ENCODE assay signal across 8 cellular contexts in genomic region chr21:15062566-15062965, GRCh38. TPM values are rescaled to one million over a fixed set of nuclear protein-coding genes. Genes with fewer than 3 reads are reported as not detected.
DNase-seq lines count a peak whose midpoint lies in the region; ATAC-seq and TF ChIP-seq lines count a peak whose summit lies in the region.

No MANE protein-coding gene starts in this region.

- CTCF ChIA-PET in HEK293 (lab: Yijun Ruan, JAX) = interaction anchor here (0.6 to 1.5 kb wide), 4 partner anchors 12 to 420 kb away, joined by 3 to 6 read pairs (median 3); no protein-coding TSS in a partner anchor

- ATAC-seq in activated naive CD8-positive, alpha-beta T cell treated with anti-CD3 and anti-CD28 coated beads, Interleukin-2, amount 10 ng/mL, durations not matched to agents 7 days and 5 days (ENCODE audit: low read depth) = no peak
- ATAC-seq in HG03378 (IDR thresholded peaks at IDR 0.05; ENCODE audit: unreplicated experiment) = no peak

- H3K27ac Mint-ChIP-seq in activated naive CD8-positive, alpha-beta T cell treated with anti-CD3 and anti-CD28 coated beads, Interleukin-2, amount 10 ng/mL, durations not matched to agents 7 days and 5 days = peak overlapping the region; percentile 86
- peak overlapping the region; percentile 86 for H3K27ac Mint-ChIP-seq in type B pancreatic cell

- TF ChIP-seq CTCF in HEK293 (tag by site-specific recombination; IDR thresholded peaks at IDR 0.05) = no peak
- no peak for TF ChIP-seq CTCF in kidney epithelial cell (IDR thresholded peaks at IDR 0.05; ENCODE audit: insufficient read depth, low read length, poor library complexity, severe bottlenecking)
- peak; percentile 43 for TF ChIP-seq CTCF in type B pancreatic cell (conservative IDR thresholded peaks at IDR 0.05)

- no peaks in the 10 kb centered on the region for H3K27me3 ChIP-seq in kidney epithelial cell (ENCODE audit: control insufficient read depth, insufficient read depth, low read length)

- peaks cover 41% of the 10 kb centered on the region for H3K4me1 ChIP-seq in HEK293 (ENCODE audit: control insufficient read depth, insufficient read depth, low read length)

- H3K4me3 ChIP-seq in HEK293 (ENCODE audit: low read depth, low read length) (peak overlapping the region; percentile 77), kidney epithelial cell (ENCODE audit: low read depth, low read length) (peak overlapping the region; percentile 91)

- no peaks in the 10 kb centered on the region for H3K36me3 ChIP-seq in HEK293 (ENCODE audit: control insufficient read depth in 2 of 2, insufficient read depth in 1 of 2, low read length in 2 of 2)
- H3K36me3 ChIP-seq in kidney epithelial cell (ENCODE audit: control insufficient read depth, insufficient read depth, low read length) = no peaks in the 10 kb centered on the region

- H3K9me3 ChIP-seq in HEK293 (ENCODE audit: control insufficient read depth, insufficient read depth, low read depth, low read length) = no peaks in the 10 kb centered on the region

- H3K9me3 Mint-ChIP-seq in activated naive CD8-positive, alpha-beta T cell treated with anti-CD3 and anti-CD28 coated beads, Interleukin-2, amount 10 ng/mL, durations not matched to agents 7 days and 5 days = no peaks in the 10 kb centered on the region
- no peaks in the 10 kb centered on the region for H3K9me3 Mint-ChIP-seq in type B pancreatic cell

- DNase-seq in A172 (ENCODE audit: low spot score) = peak; percentile 9
- DNase-seq in activated naive CD8-positive, alpha-beta T cell treated with anti-CD3 and anti-CD28 coated beads, Interleukin-2, amount 10 ng/mL, durations not matched to agents 7 days and 5 days = no peak
- DNase-seq in kidney epithelial cell (ENCODE audit: low read depth) = no peak
- no peak for DNase-seq in type B pancreatic cell (ENCODE audit: extremely low spot score, unreplicated experiment)
- DNase-seq in GM19240 (ENCODE audit: insufficient read length, low spot score) = no peak
- DNase-seq in dedifferentiated amniotic fluid mesenchymal stem cell (ENCODE audit: extremely low spot score) = no peak

- no peaks in the 10 kb centered on the region for H3K36me3 Mint-ChIP-seq in activated naive CD8-positive, alpha-beta T cell treated with anti-CD3 and anti-CD28 coated beads, Interleukin-2, amount 10 ng/mL, durations not matched to agents 7 days and 5 days
- H3K36me3 Mint-ChIP-seq in type B pancreatic cell = peaks cover 11% of the 10 kb centered on the region

- H3K27me3 Mint-ChIP-seq in activated naive CD8-positive, alpha-beta T cell treated with anti-CD3 and anti-CD28 coated beads, Interleukin-2, amount 10 ng/mL, durations not matched to agents 7 days and 5 days = no peaks in the 10 kb centered on the region
- no peaks in the 10 kb centered on the region for H3K27me3 Mint-ChIP-seq in type B pancreatic cell

- POLR2A ChIA-PET in HEK293 (lab: Yijun Ruan, JAX) = no interaction called here
- POLR2A ChIA-PET in activated naive CD8-positive, alpha-beta T cell treated with anti-CD3 and anti-CD28 coated beads, Interleukin-2, amount 10 ng/mL, durations not matched to agents 7 days and 5 days (lab: Charles Lee) = no interaction called here

- peaks cover 53% of the 10 kb centered on the region for H3K4me1 Mint-ChIP-seq in activated naive CD8-positive, alpha-beta T cell treated with anti-CD3 and anti-CD28 coated beads, Interleukin-2, amount 10 ng/mL, durations not matched to agents 7 days and 5 days
- H3K4me1 Mint-ChIP-seq in type B pancreatic cell (ENCODE audit: unreplicated experiment) = peaks cover 48% of the 10 kb centered on the region

- no peak overlapping the region for H3K27ac ChIP-seq in HEK293 (ENCODE audit: extremely low read depth, low read depth, low read length)

- H3K4me3 Mint-ChIP-seq in activated naive CD8-positive, alpha-beta T cell treated with anti-CD3 and anti-CD28 coated beads, Interleukin-2, amount 10 ng/mL, durations not matched to agents 7 days and 5 days = peak overlapping the region; percentile 87
- H3K4me3 Mint-ChIP-seq in type B pancreatic cell = peak overlapping the region; percentile 95

TF ChIP-seq in HEK293, 187 proteins besides CTCF, POLR2A, EP300 and RAD21:
- no peak for TF ChIP-seq ATF2 (tag by site-specific recombination; IDR thresholded peaks at IDR 0.05; ENCODE audit: low read depth)
- no peak for TF ChIP-seq ZNF514 (tag by site-specific recombination; IDR thresholded peaks at IDR 0.05)
- no peak for TF ChIP-seq ZBTB17 (tag by site-specific recombination; IDR thresholded peaks at IDR 0.05)
- TF ChIP-seq ZSCAN16 (tag by site-specific recombination; IDR thresholded peaks at IDR 0.05) = no peak
- no peak for TF ChIP-seq MYNN (tag by site-specific recombination; IDR thresholded peaks at IDR 0.05; ENCODE audit: borderline replicate concordance)
- TF ChIP-seq ZNF23 (tag by site-specific recombination; IDR thresholded peaks at IDR 0.05; ENCODE audit: borderline replicate concordance) = no peak
- no peak for TF ChIP-seq ZNF776 (tag by site-specific recombination; IDR thresholded peaks at IDR 0.05; ENCODE audit: borderline replicate concordance)
- TF ChIP-seq ZNF518A (tag by site-specific recombination; conservative IDR thresholded peaks at IDR 0.05; ENCODE audit: low read depth) = no peak
- TF ChIP-seq SP3 (tag by site-specific recombination; IDR thresholded peaks at IDR 0.05) = no peak
- no peak for TF ChIP-seq ZNF571 (tag by site-specific recombination; IDR thresholded peaks at IDR 0.05)
- no peak for TF ChIP-seq SP2 (tag by site-specific recombination; IDR thresholded peaks at IDR 0.05)
- no peak for TF ChIP-seq ZNF311 (tag by site-specific recombination; IDR thresholded peaks at IDR 0.05; ENCODE audit: borderline replicate concordance)
- no peak for TF ChIP-seq ZNF521 (tag by site-specific recombination; IDR thresholded peaks at IDR 0.05)
- no peak for TF ChIP-seq ZNF239 (tag by site-specific recombination; IDR thresholded peaks at IDR 0.05)
- TF ChIP-seq ZXDB (tag by site-specific recombination; IDR thresholded peaks at IDR 0.05) = no peak

RNA-seq across cellular contexts. Expression of gene NRIP1, which starts 2.2 kb away (rescaled TPM):
- 8.0 and 9.3 TPM in 2 replicates for total RNA-seq in A172 (2014; rRNA removed; shearing (Covaris generic))
- total RNA-seq in activated naive CD8-positive, alpha-beta T cell treated with anti-CD3 and anti-CD28 coated beads, Interleukin-2, amount 10 ng/mL, durations not matched to agents 7 days and 5 days = 10 to 100 TPM; 22.7 to 27.3 TPM
- total RNA-seq in kidney epithelial cell (52.6 and 57.2 TPM in 2 replicates), type B pancreatic cell (ENCODE audit: low replicate concordance) (52.5 and 88.6 TPM in 2 replicates)
